9 cellular contexts compared by ENCODE assay signal in the genomic region with DNA sequence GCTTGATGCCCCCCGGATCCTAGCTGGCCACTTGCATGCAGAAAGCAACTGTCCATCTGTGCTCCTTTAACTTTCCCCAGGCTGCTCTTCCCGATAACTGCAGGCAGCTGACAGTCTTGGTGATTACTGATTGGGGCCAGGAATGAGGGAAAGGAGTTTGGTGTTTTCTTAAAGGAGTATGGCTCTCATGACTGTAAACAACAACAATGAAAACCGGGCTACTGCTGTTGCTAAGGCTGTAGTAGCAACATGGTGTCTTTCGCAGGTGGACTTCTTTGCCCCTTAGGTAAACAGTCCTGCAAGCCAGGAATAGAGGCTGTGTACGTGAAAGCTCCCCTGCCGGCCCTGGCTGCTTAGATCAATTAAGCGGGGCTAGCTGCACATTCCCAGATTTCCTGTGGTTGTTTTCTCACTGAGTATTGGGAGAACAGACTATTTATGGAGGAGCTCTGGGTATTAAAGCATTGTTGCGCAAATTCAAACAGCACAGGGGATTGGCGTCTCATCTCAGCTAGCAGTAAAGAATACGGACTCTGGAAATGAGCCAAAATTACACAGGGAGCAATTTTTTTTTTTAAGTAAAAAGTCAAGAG.
DNase-seq lines count a peak whose midpoint lies in the region; ATAC-seq and TF ChIP-seq lines count a peak whose summit lies in the region.
"Had no signal": no experiment of that assay in that cellular context is flagged by ENCODE, and none has a peak within 500 bp of the region (broad histone marks: within the 10 kb centered on the region; RNA-seq: fewer than 3 reads in every experiment).

No MANE protein-coding gene starts in this region.

- H3K27ac ChIP-seq in stomach = peak overlapping the region in 3 of 5 donors; percentile 11 to 38 (median 30)

- DNase-seq in LHCN-M2 (ENCODE audit: low read depth) (peak; percentile 43), astrocyte of the hippocampus (ENCODE audit: low read depth, low spot score) (peak; percentile 48), left ventricle myocardium superior (no peak), stomach (no peak)
- DNase-seq in activated T-cell treated with anti-CD3 and anti-CD28 coated beads, Interleukin-2, amount 50 U/mL, for 24 hours = no peak
- DNase-seq: kidney glomerular epithelial cell had no signal

- H3K36me3 ChIP-seq in stomach = peaks cover 0 to 34% (median 22%) of the 10 kb centered on the region in 4 donors

- peak overlapping the region in 2 of 4 donors; percentile 2 for H3K4me3 ChIP-seq in stomach

- no peak for TF ChIP-seq EP300 in stomach (IDR thresholded peaks at IDR 0.05)

- whole genome bisulfite sequencing in stomach, 5 donors = 39 to 53% (median 47%) methylated on average over 10 of the region's 10 CpGs

- ATAC-seq in left ventricle myocardium superior = peak; percentile 79
- no peak for ATAC-seq in GM18502 (IDR thresholded peaks at IDR 0.05; ENCODE audit: poor library complexity, unreplicated experiment)
- no peak for ATAC-seq in HG02571 (IDR thresholded peaks at IDR 0.05; ENCODE audit: unreplicated experiment)
- ATAC-seq in HG02610 (IDR thresholded peaks at IDR 0.05; ENCODE audit: unreplicated experiment) = no peak

- TF ChIP-seq POLR2A in stomach (IDR thresholded peaks at IDR 0.05) = no peak

- no peaks in the 10 kb centered on the region for H3K4me1 Mint-ChIP-seq in activated T-cell treated with anti-CD3 and anti-CD28 coated beads, Interleukin-2, amount 50 U/mL, for 24 hours (ENCODE audit: low read depth)

- H3K27me3 Mint-ChIP-seq in activated T-cell treated with anti-CD3 and anti-CD28 coated beads, Interleukin-2, amount 50 U/mL, for 24 hours = no peaks in the 10 kb centered on the region

- H3K36me3 Mint-ChIP-seq in activated T-cell treated with anti-CD3 and anti-CD28 coated beads, Interleukin-2, amount 50 U/mL, for 24 hours (ENCODE audit: low read depth) = no peaks in the 10 kb centered on the region

- H3K9me3 Mint-ChIP-seq in activated T-cell treated with anti-CD3 and anti-CD28 coated beads, Interleukin-2, amount 50 U/mL, for 24 hours = no peaks in the 10 kb centered on the region

- TF ChIP-seq CTCF in stomach (IDR thresholded peaks at IDR 0.05) = no peak

- H3K27ac Mint-ChIP-seq in activated T-cell treated with anti-CD3 and anti-CD28 coated beads, Interleukin-2, amount 50 U/mL, for 24 hours = no peak overlapping the region

- peaks cover 8 to 62% (median 33%) of the 10 kb centered on the region in 4 donors for H3K4me1 ChIP-seq in stomach

- no peaks in the 10 kb centered on the region for H3K9me3 ChIP-seq in stomach

- H3K4me3 Mint-ChIP-seq in activated T-cell treated with anti-CD3 and anti-CD28 coated beads, Interleukin-2, amount 50 U/mL, for 24 hours = no peak overlapping the region

- H3K27me3 ChIP-seq in stomach = no peaks in the 10 kb centered on the region

- intact Hi-C loops in left ventricle myocardium superior (cut with micrococcal nuclease) = no loop called here
- intact Hi-C loops in stomach (cut with DNase I; ENCODE audit: low total_unique reads) = no loop called here

Comparison
In these comparisons a context has a peak if more than half of its experiments do, and no peak if none do; other contexts are left out.
1. DNase-seq: peak in LHCN-M2 (single experiment) and astrocyte of the hippocampus (single experiment); none in left ventricle myocardium superior (single experiment), stomach (single experiment) and activated T-cell treated with anti-CD3 and anti-CD28 coated beads, Interleukin-2, amount 50 U/mL, for 24 hours (single experiment).